Comparison of ENCODE assay signal across 24 cellular contexts in genomic region chr19:30273184-30273583, GRCh38.
"Had no signal": no experiment of that assay in that cellular context is flagged by ENCODE, and none has a peak within 500 bp of the region (broad histone marks: within the 10 kb centered on the region; RNA-seq: fewer than 3 reads in every experiment).

No MANE protein-coding gene starts in this region.

- H3K4me3 ChIP-seq: stomach, suprapubic skin, testis, thoracic aorta, thyroid gland, tibial artery, tibial nerve, transverse colon, upper lobe of left lung, upper lobe of right lung, uterus, vagina had no signal

- DNase-seq: stimulated activated CD4-positive, alpha-beta T cell treated with anti-CD3 and anti-CD28 coated beads, Interleukin-2, amount 100 ng/mL, for 48 hours; stimulated activated CD4-positive, alpha-beta T cell treated with anti-CD3 and anti-CD28 coated beads, Interleukin-4, amount 100 ng/mL, for 1 hour; stimulated activated CD4-positive, alpha-beta T cell treated with anti-CD3 and anti-CD28 coated beads, Interleukin-4, amount 100 ng/mL, for 24 hours; stimulated activated CD4-positive, alpha-beta T cell treated with anti-CD3 and anti-CD28 coated beads, Interleukin-4, amount 100 ng/mL, for 4 hours; stimulated activated CD8-positive, alpha-beta memory T cell treated with anti-CD3 and anti-CD28 coated beads, Interleukin-4, amount 100 ng/mL, for 48 hours; stimulated activated naive B cell treated with anti-CD40 and anti-IgM and Interleukin-4, amounts not matched to agents 10 μg/mL and 1 μg/mL and 100 μg/mL, for 72 hours; stimulated activated naive CD4-positive, alpha-beta T cell; stimulated activated naive CD4-positive, alpha-beta T cell treated with Interleukin-2 at 50 U/mL for 16 hours; stimulated activated naive CD8-positive, alpha-beta T cell treated with anti-CD3 and anti-CD28 coated beads, Interleukin-15, amount 100 ng/mL, for 72 hours; stimulated activated naive CD8-positive, alpha-beta T cell treated with anti-CD3 and anti-CD28 coated beads, Interleukin-15, Interleukin-2, amounts not matched to agents 100 U/mL and 50 U/mL, for 24 hours; stomach; substantia nigra; testis; thyroid gland; tibial artery; transverse colon; trophoblast cell; upper lobe of left lung; upper lobe of right lung; uterus had no signal

- H3K9me3 ChIP-seq: testis, thoracic aorta, thyroid gland, upper lobe of right lung, uterus, vagina had no signal

- H3K27ac ChIP-seq: stomach, suprapubic skin, testis, thoracic aorta, thyroid gland, tibial artery, tibial nerve, transverse colon, upper lobe of left lung, upper lobe of right lung, uterus, vagina had no signal

- H3K4me1 ChIP-seq: stomach, suprapubic skin, testis, tibial artery, transverse colon, upper lobe of left lung, upper lobe of right lung, uterus, vagina had no signal

- H3K36me3 ChIP-seq: stomach, suprapubic skin, thoracic aorta, thyroid gland, tibial artery, tibial nerve, transverse colon, upper lobe of left lung, upper lobe of right lung, uterus, vagina had no signal
